In genomic region chr1:25565626-25566025, GRCh38 we compare ENCODE assay signal across 14 cellular contexts. TPM values are rescaled to one million over a fixed set of nuclear protein-coding genes. Genes with fewer than 3 reads are reported as not detected.
A peak's percentile ranks its signal among the peaks of the same experiment; 100 is the strongest.
DNase-seq lines count a peak whose midpoint lies in the region; ATAC-seq and TF ChIP-seq lines count a peak whose summit lies in the region.
"Had no signal": no experiment of that assay in that cellular context is flagged by ENCODE, and none has a peak within 500 bp of the region (broad histone marks: within the 10 kb centered on the region; RNA-seq: fewer than 3 reads in every experiment).

No MANE protein-coding gene starts in this region.

- H3K4ac ChIP-seq in trophoblast cell (ENCODE audit: low read depth, low read length): no peak overlapping the region

- H2AFZ ChIP-seq in trophoblast cell (ENCODE audit: insufficient read depth, low read length, poor library complexity): no peak overlapping the region

- H3K9me3 ChIP-seq in BLaER1 treated with 17β-estradiol and CSF1 and Interleukin-3, amounts not matched to agents 10 nM and 100 nM (replicated peaks in 1 of 11): no peaks in the 10 kb centered on the region
- H3K9me3 ChIP-seq in HUES6 (ENCODE audit: control insufficient read depth, insufficient read depth, low read depth, low read length): no peaks in the 10 kb centered on the region
- H3K9me3 ChIP-seq in trophoblast cell (ENCODE audit: insufficient read depth, low read depth, low read length): peaks cover 3% of the 10 kb centered on the region
- H3K9me3 ChIP-seq: pancreas had no signal

- peaks cover 0 to 19% (median 3%) of the 10 kb centered on the region in 11 experiments; a peak in 3 of 22 replicates for H3K36me3 ChIP-seq in BLaER1 treated with 17β-estradiol and CSF1 and Interleukin-3, amounts not matched to agents 10 nM and 100 nM
- H3K36me3 ChIP-seq in HUES6 (ENCODE audit: control insufficient read depth, insufficient read depth, low read length) (peaks cover 17% of the 10 kb centered on the region), trophoblast cell (ENCODE audit: control insufficient read depth in 1 of 2, insufficient read depth in 2 of 2, low read length in 2 of 2) (no peaks in the 10 kb centered on the region)

- no peak overlapping the region for H4K12ac ChIP-seq in trophoblast cell (ENCODE audit: low read depth, low read length)

- no peak overlapping the region for H3K14ac ChIP-seq in trophoblast cell (ENCODE audit: low read length)

- H2AK5ac ChIP-seq in trophoblast cell (ENCODE audit: low read length): peak overlapping the region; percentile 15

- no peak overlapping the region for H4K8ac ChIP-seq in trophoblast cell (ENCODE audit: low read depth, low read length)

- H2BK120ac ChIP-seq in trophoblast cell (ENCODE audit: insufficient read depth, low read length, poor library complexity): no peak overlapping the region

- H3K9ac ChIP-seq in BLaER1 treated with 17β-estradiol and CSF1 and Interleukin-3, amounts not matched to agents 10 nM and 100 nM: peak overlapping the region in 3 of 11 experiments; percentile 17 to 67 (median 48); a peak in 4 of 22 replicates
- H3K9ac ChIP-seq in HUES6 (ENCODE audit: low read length): peak overlapping the region; percentile 7
- no peak overlapping the region for H3K9ac ChIP-seq in trophoblast cell (ENCODE audit: low read length)

- ATAC-seq in HG02840 (IDR thresholded peaks at IDR 0.05; ENCODE audit: low FRiP score, unreplicated experiment): no peak
- no peak for ATAC-seq in esophagus mucosa
- ATAC-seq in HG03469 (IDR thresholded peaks at IDR 0.05; ENCODE audit: unreplicated experiment): no peak
- ATAC-seq: stimulated activated memory B cell treated with anti-CD40 and anti-IgM and Interleukin-4, amounts not matched to agents 10 μg/mL and 1 μg/mL and 100 μg/mL, for 72 hours had no signal

- peaks cover 43 to 92% (median 86%) of the 10 kb centered on the region in 10 experiments for H3K4me1 ChIP-seq in BLaER1 treated with 17β-estradiol and CSF1 and Interleukin-3, amounts not matched to agents 10 nM and 100 nM
- H3K4me1 ChIP-seq in HUES6 (ENCODE audit: control insufficient read depth, insufficient read depth, low read length) (peaks cover 56% of the 10 kb centered on the region), trophoblast cell (ENCODE audit: control insufficient read depth in 1 of 2, insufficient read depth in 2 of 2, low read length in 2 of 2) (peaks cover 17 to 26% of the 10 kb centered on the region in 2 experiments)
- H3K4me1 ChIP-seq: pancreas had no signal

- WGBS in trophoblast cell (ENCODE audit: extremely low coverage, insufficient coverage, insufficient read length): no CpG with 5 or more reads among the region's 8 CpGs

- peaks cover 5% of the 10 kb centered on the region for H3K79me1 ChIP-seq in trophoblast cell (ENCODE audit: low read length)

- DNase-seq in coronary artery (ENCODE audit: low spot score) (no peak), trophoblast cell (no peak), A172 (ENCODE audit: low spot score) (no peak)
- DNase-seq: effector CD8-positive, alpha-beta T cell; NCI-H1105; NCI-H446; pancreas; RPMI8226 had no signal

- no peaks in the 10 kb centered on the region for H3K79me2 ChIP-seq in trophoblast cell (ENCODE audit: control insufficient read depth, insufficient read depth, low read length, poor library complexity)

- peak overlapping the region in 2 of 11 experiments; percentile 34 to 45; a peak in 1 of 22 replicates for H3K27ac ChIP-seq in BLaER1 treated with 17β-estradiol and CSF1 and Interleukin-3, amounts not matched to agents 10 nM and 100 nM
- H3K27ac ChIP-seq in HUES6 (ENCODE audit: low read depth, low read length) (no peak overlapping the region; the same call in 1 of the 2 replicates), coronary artery (peak overlapping the region; percentile 74 to 96), trophoblast cell (ENCODE audit: low read depth, low read length) (no peak overlapping the region)
- H3K27ac ChIP-seq: pancreas had no signal

- H4K20me1 ChIP-seq in BLaER1 treated with 17β-estradiol and CSF1 and Interleukin-3, amounts not matched to agents 10 nM and 100 nM: peaks cover 0 to 13% (median 0%) of the 10 kb centered on the region in 11 experiments; a peak in 2 of 22 replicates

- no peak overlapping the region for H3K18ac ChIP-seq in trophoblast cell (ENCODE audit: low read length)

- no peak for TF ChIP-seq CTCF in coronary artery (IDR thresholded peaks at IDR 0.05)

- peak overlapping the region in 10 of 11 experiments; percentile 36 to 85 (median 77); a peak in 20 of 22 replicates for H3K4me2 ChIP-seq in BLaER1 treated with 17β-estradiol and CSF1 and Interleukin-3, amounts not matched to agents 10 nM and 100 nM
- H3K4me2 ChIP-seq in trophoblast cell (ENCODE audit: low read length): no peak overlapping the region

- H4K91ac ChIP-seq in trophoblast cell (ENCODE audit: low read depth, low read length): no peak overlapping the region

- H3K27me3 ChIP-seq in BLaER1 treated with 17β-estradiol and CSF1 and Interleukin-3, amounts not matched to agents 10 nM and 100 nM: no peaks in the 10 kb centered on the region
- no peaks in the 10 kb centered on the region for H3K27me3 ChIP-seq in HUES6 (ENCODE audit: control insufficient read depth, insufficient read depth, low read length)
- H3K27me3 ChIP-seq in trophoblast cell (ENCODE audit: insufficient read depth, low read length): no peaks in the 10 kb centered on the region
- H3K27me3 ChIP-seq: pancreas had no signal

- H2BK12ac ChIP-seq in trophoblast cell (ENCODE audit: low read length): peak overlapping the region; percentile 21

- H3K4me3 ChIP-seq in BLaER1 treated with 17β-estradiol and CSF1 and Interleukin-3, amounts not matched to agents 10 nM and 100 nM: no peak overlapping the region
- H3K4me3 ChIP-seq in HUES6 (ENCODE audit: low read depth, low read length) (no peak overlapping the region), coronary artery (no peak overlapping the region), trophoblast cell (ENCODE audit: low read depth, low read length) (no peak overlapping the region)
- H3K4me3 ChIP-seq: pancreas had no signal

- H3K23ac ChIP-seq in trophoblast cell (ENCODE audit: low read length): no peak overlapping the region

- H2BK5ac ChIP-seq in trophoblast cell (ENCODE audit: low read depth, low read length, poor library complexity): no peak overlapping the region

RNA-seq across cellular contexts. Expression of gene LDLRAP1, which starts 22.2 kb away (rescaled TPM):
- 4.2 and 4.4 TPM in 2 replicates for polyA plus RNA-seq in trophoblast cell (2013)
- total RNA-seq in esophagus mucosa: 18.8 TPM
- total RNA-seq in A172 (2014; rRNA removed; shearing (Covaris generic)): 8.0 and 12.7 TPM in 2 replicates

RNA-seq across cellular contexts. Expression of gene MAN1C1, which starts 51.0 kb away (rescaled TPM):
- polyA plus RNA-seq in trophoblast cell (2013): 3.4 and 3.6 TPM in 2 replicates
- total RNA-seq in esophagus mucosa: 2.6 TPM
- 0.67 and 1.5 TPM in 2 replicates for total RNA-seq in A172 (2014; rRNA removed; shearing (Covaris generic))

Comparison
In these comparisons a context has a peak if more than half of its experiments do, and no peak if none do; other contexts are left out.
1. H3K27ac ChIP-seq: peak in coronary artery (2 of 2); none in HUES6 (single experiment) and trophoblast cell (single experiment).